ENCODE assay signal across 1 cellular context in the genomic region with DNA sequence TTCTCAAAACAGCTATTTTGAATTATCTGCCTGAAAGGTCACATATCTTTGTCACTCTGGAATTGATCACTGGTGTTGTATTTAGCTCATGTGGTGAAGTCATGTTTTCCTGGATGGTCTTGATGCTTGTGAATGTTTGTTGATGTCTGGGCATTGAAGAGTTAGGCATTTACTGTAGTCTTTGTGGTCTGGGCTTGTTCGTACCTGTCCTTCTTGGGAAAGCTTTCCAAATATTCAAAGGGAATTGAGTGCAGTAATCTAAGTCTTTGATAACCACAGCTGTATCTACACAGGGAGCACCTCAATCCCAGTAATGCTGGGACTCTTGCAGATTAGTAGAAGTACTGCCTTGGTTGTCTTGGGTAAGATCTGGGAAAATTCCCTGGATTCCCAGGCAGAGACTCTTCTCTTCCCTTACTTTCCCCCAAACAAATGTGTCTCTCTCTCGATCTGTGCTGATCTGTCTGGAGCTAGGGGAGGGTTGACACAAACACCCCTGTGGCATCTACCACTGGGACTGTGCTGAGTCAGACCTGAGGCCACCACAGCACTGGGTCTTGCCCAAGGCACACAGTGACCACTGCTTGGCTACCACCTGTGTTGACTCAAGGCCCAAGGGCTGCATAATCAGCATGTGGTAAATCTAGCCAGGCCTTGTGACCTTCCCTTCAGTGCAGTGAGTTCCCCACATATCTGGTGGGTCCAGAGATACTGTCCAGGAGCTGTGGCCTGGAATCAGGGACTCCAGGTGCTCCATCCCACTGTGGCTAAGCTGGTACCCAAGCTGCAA.
A peak's percentile ranks its signal among the peaks of the same experiment; 100 is the strongest.
TF ChIP-seq lines count a peak whose summit lies in the region.

No MANE protein-coding gene starts in this region.

TF ChIP-seq in liver, 16 proteins besides CTCF, POLR2A, EP300 and RAD21 (continued from another document):
- TF ChIP-seq, protein P1, sequence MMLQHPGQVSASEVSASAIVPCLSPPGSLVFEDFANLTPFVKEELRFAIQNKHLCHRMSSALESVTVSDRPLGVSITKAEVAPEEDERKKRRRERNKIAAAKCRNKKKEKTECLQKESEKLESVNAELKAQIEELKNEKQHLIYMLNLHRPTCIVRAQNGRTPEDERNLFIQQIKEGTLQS (IDR thresholded peaks at IDR 0.05), result no peak
- TF ChIP-seq FOXA1 (IDR thresholded peaks at IDR 0.05) (peak; percentile 75), NR2F2 (IDR thresholded peaks at IDR 0.05) (no peak), YY1 (IDR thresholded peaks at IDR 0.05) (peak; percentile 28)
